Comparison of ENCODE assay signal across 8 cellular contexts in the genomic region with DNA sequence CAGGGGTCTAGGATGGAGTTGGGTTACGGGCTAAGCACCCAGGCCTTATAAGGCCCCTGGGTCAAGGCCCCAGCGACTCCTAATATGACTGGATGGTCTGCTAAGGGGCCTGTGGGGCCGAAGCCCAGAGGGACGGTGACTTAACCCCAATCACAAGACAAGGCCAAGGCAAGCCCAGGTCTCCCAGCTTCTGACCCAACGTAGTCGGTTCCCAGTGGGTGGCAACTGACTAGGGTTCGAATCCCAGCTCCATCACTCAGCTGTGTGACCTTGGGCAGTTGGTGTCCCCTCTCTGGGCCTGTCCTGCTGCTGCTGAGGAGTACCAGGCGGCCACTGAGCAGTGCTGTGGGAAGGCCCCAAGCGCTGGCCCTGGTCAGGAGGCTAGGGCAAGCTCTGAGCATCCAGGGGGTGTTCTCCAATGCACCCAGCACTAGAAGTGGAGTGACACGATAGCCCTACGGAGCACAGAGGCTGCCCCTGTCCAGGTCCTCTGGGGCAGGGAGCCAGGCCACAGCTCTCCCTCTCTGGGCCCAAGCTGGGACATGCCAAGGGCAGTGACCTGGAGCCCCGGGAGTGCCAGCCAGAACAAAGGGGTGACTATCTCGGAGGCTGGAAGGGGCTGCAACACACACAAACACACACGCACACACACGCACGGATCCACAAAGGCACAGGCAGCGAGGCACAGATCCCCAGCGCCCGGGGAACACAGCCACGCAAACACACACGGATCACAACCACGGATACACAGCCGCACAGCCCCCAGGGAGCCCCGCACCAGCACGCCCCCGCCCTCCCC. TPM values are rescaled to one million over a fixed set of nuclear protein-coding genes. Genes with fewer than 3 reads are reported as not detected.
DNase-seq lines count a peak whose midpoint lies in the region; ATAC-seq and TF ChIP-seq lines count a peak whose summit lies in the region.

No MANE protein-coding gene starts in this region.

- peaks cover 6 to 8% of the 10 kb centered on the region in 2 donors for H3K4me1 Mint-ChIP-seq in natural killer cell treated with Interleukin-12 subunit alpha and Interleukin-12 subunit beta and Interleukin-15 and Interleukin-18, amount 100 ng/mL, for 72 hours (ENCODE audit: low read depth in 2 of 2)

- H3K27me3 ChIP-seq in PC-9 (ENCODE audit: insufficient read depth, low read depth): no peaks in the 10 kb centered on the region

- no peak overlapping the region for H3K27ac Mint-ChIP-seq in natural killer cell treated with Interleukin-12 subunit alpha and Interleukin-12 subunit beta and Interleukin-15 and Interleukin-18, amount 100 ng/mL, for 72 hours

- H3K36me3 Mint-ChIP-seq in natural killer cell treated with Interleukin-12 subunit alpha and Interleukin-12 subunit beta and Interleukin-15 and Interleukin-18, amount 100 ng/mL, for 72 hours: no peaks in the 10 kb centered on the region

- ATAC-seq in esophagus mucosa (peak; percentile 7), HG02763 (IDR thresholded peaks at IDR 0.05; ENCODE audit: unreplicated experiment) (no peak)
- ATAC-seq in natural killer cell treated with Interleukin-12 subunit alpha and Interleukin-12 subunit beta and Interleukin-15 and Interleukin-18, amount 100 ng/mL, for 72 hours: peak in 1 of 2 donors; percentile 21

- no peak overlapping the region for H3K4me3 Mint-ChIP-seq in natural killer cell treated with Interleukin-12 subunit alpha and Interleukin-12 subunit beta and Interleukin-15 and Interleukin-18, amount 100 ng/mL, for 72 hours

- no peaks in the 10 kb centered on the region for H3K36me3 ChIP-seq in PC-9 (ENCODE audit: low read depth)

- no peaks in the 10 kb centered on the region for H3K9me3 ChIP-seq in PC-9 (ENCODE audit: insufficient read depth, low read depth)

- no peaks in the 10 kb centered on the region for H3K9me3 Mint-ChIP-seq in natural killer cell treated with Interleukin-12 subunit alpha and Interleukin-12 subunit beta and Interleukin-15 and Interleukin-18, amount 100 ng/mL, for 72 hours

- H3K79me2 ChIP-seq in PC-9 (ENCODE audit: low read depth): no peaks in the 10 kb centered on the region

- H3K4me2 ChIP-seq in PC-9: peak overlapping the region; percentile 95

- no peaks in the 10 kb centered on the region for H3F3A ChIP-seq in PC-9 (ENCODE audit: insufficient read depth, low read depth)

- peak overlapping the region; percentile 62 for H3K4me3 ChIP-seq in PC-9

- H2AFZ ChIP-seq in PC-9: peak overlapping the region; percentile 87

- no peaks in the 10 kb centered on the region for H3K27me3 Mint-ChIP-seq in natural killer cell treated with Interleukin-12 subunit alpha and Interleukin-12 subunit beta and Interleukin-15 and Interleukin-18, amount 100 ng/mL, for 72 hours

- H4K20me1 ChIP-seq in PC-9 (ENCODE audit: insufficient read depth): no peaks in the 10 kb centered on the region

- intact Hi-C loops in PC-9 (cut with micrococcal nuclease; ENCODE audit: unreplicated experiment): no loop called here

- TF ChIP-seq CTCF in PC-9 (conservative IDR thresholded peaks at IDR 0.05): no peak

- H3K4me1 ChIP-seq in PC-9 (replicated peaks; ENCODE audit: insufficient read depth): peaks cover 19% of the 10 kb centered on the region; the same call in 1 of the 2 replicates

- H3K9me2 ChIP-seq in PC-9 (ENCODE audit: insufficient read depth): no peaks in the 10 kb centered on the region

- no peak overlapping the region for H3K27ac ChIP-seq in PC-9

- POLR2A ChIA-PET in PC-9 (lab: Charles Lee; ENCODE audit: unreplicated experiment): interaction anchor here (0.6 kb wide), 1 partner anchor 172 kb away, joined by 6 read pairs; no protein-coding TSS in a partner anchor

- CTCF ChIA-PET in PC-9 (lab: Charles Lee): interaction anchor here (0.9 kb wide), 1 partner anchor 44 kb away, joined by 3 read pairs; no protein-coding TSS in a partner anchor

- TSS peak; percentile 85 for BruUV-seq in PC-9 (replicated peaks; lab: Mats Ljungman, UMichigan)

- DNase-seq in AG08395 (ENCODE audit: low spot score): peak; percentile 31
- DNase-seq in PC-9: peak in 1 of 2 experiments; percentile 33
- DNase-seq in natural killer cell treated with Interleukin-12 subunit alpha and Interleukin-12 subunit beta and Interleukin-15 and Interleukin-18, amount 100 ng/mL, for 72 hours (ENCODE audit: low spot score): peak; percentile 50
- no peak for DNase-seq in stimulated activated CD4-positive, alpha-beta T cell treated with anti-CD3 and anti-CD28 coated beads, Interleukin-1b, Interleukin-23, amount 100 ng/mL, for 48 hours
- no peak for DNase-seq in DMS153 treated with DMSO at 0.1 percent for 48 hours (lab: John Stamatoyannopoulos, UW; ENCODE audit: unreplicated experiment)
- DNase-seq in T-helper 1 cell: no peak

RNA-seq across cellular contexts. Expression of gene AK1, which starts 0.5 kb away (rescaled TPM):
- total RNA-seq in PC-9 (2021) (84.5 and 86.8 TPM in 2 replicates), esophagus mucosa (39.9 TPM)
- 10 to 100 TPM; 11.5 to 13.0 TPM for total RNA-seq in natural killer cell treated with Interleukin-12 subunit alpha and Interleukin-12 subunit beta and Interleukin-15 and Interleukin-18, amount 100 ng/mL, for 72 hours

RNA-seq across cellular contexts. Expression of gene ST6GALNAC6, which starts 22.4 kb away (rescaled TPM):
- 23.3 and 27.6 TPM in 2 replicates for total RNA-seq in PC-9 (2021)
- 13.0 TPM for total RNA-seq in esophagus mucosa
- 10 to 100 TPM; 53.4 to 67.2 TPM for total RNA-seq in natural killer cell treated with Interleukin-12 subunit alpha and Interleukin-12 subunit beta and Interleukin-15 and Interleukin-18, amount 100 ng/mL, for 72 hours

RNA-seq across cellular contexts. Expression of gene ENG, which starts 22.5 kb away (rescaled TPM):
- 18.4 and 23.1 TPM in 2 replicates for total RNA-seq in PC-9 (2021)
- 14.3 TPM for total RNA-seq in esophagus mucosa
- total RNA-seq in natural killer cell treated with Interleukin-12 subunit alpha and Interleukin-12 subunit beta and Interleukin-15 and Interleukin-18, amount 100 ng/mL, for 72 hours: 10 to 100 TPM; 12.7 to 34.1 TPM

RNA-seq across cellular contexts. Expression of gene ST6GALNAC4, which starts 39.9 kb away (rescaled TPM):
- total RNA-seq in PC-9 (2021) (28.3 and 44.3 TPM in 2 replicates), esophagus mucosa (11.4 TPM)
- 10 to 100 TPM; 17.5 to 44.5 TPM for total RNA-seq in natural killer cell treated with Interleukin-12 subunit alpha and Interleukin-12 subunit beta and Interleukin-15 and Interleukin-18, amount 100 ng/mL, for 72 hours

RNA-seq across cellular contexts. Expression of gene PIP5KL1, which starts 53.6 kb away (rescaled TPM):
- 21.9 and 22.5 TPM in 2 replicates for total RNA-seq in PC-9 (2021)
- total RNA-seq in esophagus mucosa: 4.3 TPM
- total RNA-seq in natural killer cell treated with Interleukin-12 subunit alpha and Interleukin-12 subunit beta and Interleukin-15 and Interleukin-18, amount 100 ng/mL, for 72 hours: 1 to 10 TPM; 2.7 to 3.7 TPM

Comparison
In these comparisons a context has a peak if more than half of its experiments do, and no peak if none do; other contexts are left out.
1. DNase-seq: peak in AG08395 (single experiment) and natural killer cell treated with Interleukin-12 subunit alpha and Interleukin-12 subunit beta and Interleukin-15 and Interleukin-18, amount 100 ng/mL, for 72 hours (single experiment); none in stimulated activated CD4-positive, alpha-beta T cell treated with anti-CD3 and anti-CD28 coated beads, Interleukin-1b, Interleukin-23, amount 100 ng/mL, for 48 hours (single experiment), DMS153 treated with DMSO at 0.1 percent for 48 hours (single experiment) and T-helper 1 cell (0 of 5).